Comparison of ENCODE assay signal across 1 cellular context in genomic region chr17:76277300-76278267, GRCh38.
TF ChIP-seq lines count a peak whose summit lies in the region.

No MANE protein-coding gene starts in this region.

TF ChIP-seq in HepG2, 621 proteins besides CTCF, POLR2A, EP300 and RAD21 (continued from another document):
- TF ChIP-seq ZBTB40 (IDR thresholded peaks at IDR 0.05) (0 out of 2 replicates have a peak, but pooled peaks have one; percentile 9), ZBTB40 (CRISPR knock-in tag; IDR thresholded peaks at IDR 0.05) (no peak)
